ENCODE assay signal across 18 cellular contexts in the genomic region with DNA sequence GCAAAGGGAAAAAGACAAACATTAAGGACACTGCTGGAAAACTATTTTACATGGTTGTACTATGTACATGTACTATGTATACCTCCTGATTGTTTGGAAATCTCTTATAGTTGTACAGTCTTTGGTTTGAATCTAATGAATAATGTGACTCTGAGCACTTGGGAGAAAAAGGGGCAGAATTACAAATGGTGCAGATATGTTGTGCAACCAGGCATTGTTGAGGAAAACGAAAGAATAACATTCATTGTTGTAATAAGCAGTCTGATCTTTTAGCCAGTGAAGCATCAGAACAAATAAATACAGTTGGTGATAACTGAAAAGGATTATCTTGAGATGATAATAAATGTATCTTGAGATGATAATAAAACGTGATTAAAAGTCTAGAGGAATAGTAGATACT.
"Had no signal": no experiment of that assay in that cellular context is flagged by ENCODE, and none has a peak within 500 bp of the region (broad histone marks: within the 10 kb centered on the region; RNA-seq: fewer than 3 reads in every experiment).

No MANE protein-coding gene starts in this region.

- H3K4me1 ChIP-seq: lower lobe of right lung, right atrium auricular region, upper lobe of left lung had no signal

- H3K27ac ChIP-seq: lower lobe of right lung, neutrophil, right atrium auricular region, upper lobe of left lung, VCaP had no signal

- ATAC-seq: lower lobe of right lung; mucosa of descending colon; naive thymus-derived CD8-positive, alpha-beta T cell had no signal

- H3K9ac ChIP-seq: SK-N-SH had no signal

- DNase-seq: activated CD4-positive, alpha-beta memory T cell treated with anti-CD3 and anti-CD28 coated beads, Interleukin-2, amount 10 ng/mL, durations not matched to agents 7 days and 5 days; activated gamma-delta T cell treated with Interleukin-2 at 50 U/mL for 16 hours; activated T-cell treated with anti-CD3 and anti-CD28 coated beads, Interleukin-2, amount 50 U/mL, for 72 hours; endodermal cell; hippocampal formation; lower lobe of right lung; mucosa of descending colon; naive thymus-derived CD8-positive, alpha-beta T cell; posterior cingulate gyrus; SK-N-SH; stimulated activated naive CD4-positive, alpha-beta T cell treated with Interleukin-2 at 50 U/mL for 16 hours; T-helper 1 cell; upper lobe of left lung had no signal

- H3K27me3 ChIP-seq: neutrophil, right atrium auricular region, upper lobe of left lung had no signal

- H3K9me3 ChIP-seq: lower lobe of right lung, mucosa of descending colon, neutrophil, right atrium auricular region, SK-N-SH, upper lobe of left lung had no signal

- H3K4me1 Mint-ChIP-seq: activated CD4-positive, alpha-beta memory T cell treated with anti-CD3 and anti-CD28 coated beads, Interleukin-2, amount 10 ng/mL, durations not matched to agents 7 days and 5 days; naive thymus-derived CD8-positive, alpha-beta T cell had no signal

- H3K4me3 ChIP-seq: lower lobe of right lung, mucosa of descending colon, right atrium auricular region, smooth muscle cell, upper lobe of left lung had no signal

- H3K4me3 Mint-ChIP-seq: activated CD4-positive, alpha-beta memory T cell treated with anti-CD3 and anti-CD28 coated beads, Interleukin-2, amount 10 ng/mL, durations not matched to agents 7 days and 5 days; activated T-cell treated with anti-CD3 and anti-CD28 coated beads, Interleukin-2, amount 50 U/mL, for 72 hours; dendritic cell treated with granulocyte-macrophage colony-stimulating factor and Interleukin-4, amounts not matched to agents 40 ng/mL and 50 ng/mL, for 4 days; endodermal cell; naive thymus-derived CD8-positive, alpha-beta T cell had no signal

- H3K27me3 Mint-ChIP-seq: activated CD4-positive, alpha-beta memory T cell treated with anti-CD3 and anti-CD28 coated beads, Interleukin-2, amount 10 ng/mL, durations not matched to agents 7 days and 5 days; dendritic cell treated with granulocyte-macrophage colony-stimulating factor and Interleukin-4, amounts not matched to agents 40 ng/mL and 50 ng/mL, for 4 days; naive thymus-derived CD8-positive, alpha-beta T cell had no signal

- H3K4me2 ChIP-seq: SK-N-SH, smooth muscle cell had no signal

- H3K27ac Mint-ChIP-seq: activated CD4-positive, alpha-beta memory T cell treated with anti-CD3 and anti-CD28 coated beads, Interleukin-2, amount 10 ng/mL, durations not matched to agents 7 days and 5 days; activated T-cell treated with anti-CD3 and anti-CD28 coated beads, Interleukin-2, amount 50 U/mL, for 72 hours; dendritic cell treated with granulocyte-macrophage colony-stimulating factor and Interleukin-4, amounts not matched to agents 40 ng/mL and 50 ng/mL, for 4 days; endodermal cell had no signal

- H3K36me3 ChIP-seq: right atrium auricular region had no signal

- H3K9me3 Mint-ChIP-seq: activated CD4-positive, alpha-beta memory T cell treated with anti-CD3 and anti-CD28 coated beads, Interleukin-2, amount 10 ng/mL, durations not matched to agents 7 days and 5 days; activated T-cell treated with anti-CD3 and anti-CD28 coated beads, Interleukin-2, amount 50 U/mL, for 72 hours; dendritic cell treated with granulocyte-macrophage colony-stimulating factor and Interleukin-4, amounts not matched to agents 40 ng/mL and 50 ng/mL, for 4 days; endodermal cell; naive thymus-derived CD8-positive, alpha-beta T cell had no signal
